Comparison of ENCODE assay signal across 16 cellular contexts in genomic region chr11:69295079-69295994, GRCh38. TPM values are rescaled to one million over a fixed set of nuclear protein-coding genes. Genes with fewer than 3 reads are reported as not detected.
A peak's percentile ranks its signal among the peaks of the same experiment; 100 is the strongest.
DNase-seq lines count a peak whose midpoint lies in the region; ATAC-seq and TF ChIP-seq lines count a peak whose summit lies in the region.
"Had no signal": no experiment of that assay in that cellular context is flagged by ENCODE, and none has a peak within 500 bp of the region (broad histone marks: within the 10 kb centered on the region; RNA-seq: fewer than 3 reads in every experiment).

No MANE protein-coding gene starts in this region.

- no peaks in the 10 kb centered on the region for H3K79me2 ChIP-seq in OCI-LY3 (ENCODE audit: low read length)

- CTCF ChIA-PET in activated naive CD4-positive, alpha-beta T cell treated with anti-CD3 and anti-CD28 coated beads for 36 hours (lab: Charles Lee), result interaction anchor here (0.6 kb wide), 2 partner anchors 348 to 376 kb away, joined by 3 read pairs; no protein-coding TSS in a partner anchor

- no peaks in the 10 kb centered on the region for H4K20me1 ChIP-seq in OCI-LY3 (ENCODE audit: insufficient read depth, low read length)

- no peak overlapping the region for H3K4me3 Mint-ChIP-seq in activated naive CD4-positive, alpha-beta T cell treated with anti-CD3 and anti-CD28 coated beads for 36 hours

- H3K9me3 Mint-ChIP-seq in activated naive CD4-positive, alpha-beta T cell treated with anti-CD3 and anti-CD28 coated beads for 36 hours, result no peaks in the 10 kb centered on the region

- H3K4me1 ChIP-seq in OCI-LY3 (ENCODE audit: low read length), result peaks cover 72% of the 10 kb centered on the region
- peaks cover 8 to 44% of the 10 kb centered on the region in 2 donors for H3K4me1 ChIP-seq in esophagus (ENCODE audit: control insufficient read depth in 2 of 2, insufficient read depth in 2 of 2, low read length in 1 of 2)
- H3K4me1 ChIP-seq in subcutaneous abdominal adipose tissue (ENCODE audit: control insufficient read depth in 5 of 5, insufficient read depth in 5 of 5, low read length in 5 of 5), result peaks cover 27 to 77% (median 72%) of the 10 kb centered on the region in 5 donors

- peak overlapping the region; percentile 95 for H3K4me2 ChIP-seq in OCI-LY3 (ENCODE audit: low read length)

- H3K27ac Mint-ChIP-seq in activated naive CD4-positive, alpha-beta T cell treated with anti-CD3 and anti-CD28 coated beads for 36 hours, result no peak overlapping the region

- H3K9ac ChIP-seq in OCI-LY3 (ENCODE audit: low read length), result peak overlapping the region; percentile 68; the same call in 1 of the 2 replicates
- H3K9ac ChIP-seq in subcutaneous abdominal adipose tissue (ENCODE audit: low read length in 5 of 5), result peak overlapping the region in 3 of 5 donors; percentile 25 to 67 (median 56)

- H3K36me3 ChIP-seq in OCI-LY3 (replicated peaks; ENCODE audit: low read depth, low read length), result peaks cover 8% of the 10 kb centered on the region
- H3K36me3 ChIP-seq in esophagus (ENCODE audit: control insufficient read depth in 2 of 2, insufficient read depth in 2 of 2, low read length in 1 of 2), result peaks cover 0 to 3% of the 10 kb centered on the region in 2 donors
- H3K36me3 ChIP-seq in subcutaneous abdominal adipose tissue (ENCODE audit: control insufficient read depth in 5 of 5, insufficient read depth in 5 of 5, low read length in 5 of 5), result no peaks in the 10 kb centered on the region
- H3K36me3 ChIP-seq: ascending aorta, SJCRH30, tibial artery had no signal

- H3K4me3 ChIP-seq in OCI-LY3 (ENCODE audit: low read length), result peak overlapping the region; percentile 80
- H3K4me3 ChIP-seq in esophagus (ENCODE audit: low read depth in 1 of 2, low read length in 2 of 2), result peak overlapping the region; percentile 32 to 36
- peak overlapping the region in 4 of 5 donors; percentile 48 to 55 (median 50) for H3K4me3 ChIP-seq in subcutaneous abdominal adipose tissue (ENCODE audit: low read depth in 1 of 5, low read length in 5 of 5)
- no peak overlapping the region for H3K4me3 ChIP-seq in coronary artery
- H3K4me3 ChIP-seq: ascending aorta, GM12878, SJCRH30, tibial artery had no signal

- H3K36me3 Mint-ChIP-seq in activated naive CD4-positive, alpha-beta T cell treated with anti-CD3 and anti-CD28 coated beads for 36 hours (ENCODE audit: low read depth), result no peaks in the 10 kb centered on the region

- intact Hi-C loops in activated naive CD4-positive, alpha-beta T cell treated with anti-CD3 and anti-CD28 coated beads for 36 hours (cut with micrococcal nuclease), result loop anchor here (5.0 kb wide), 1 partner anchor 57 kb away; no protein-coding TSS in a partner anchor

- DNase-seq in activated naive CD4-positive, alpha-beta T cell treated with anti-CD3 and anti-CD28 coated beads, Interleukin-2, amount 50 U/mL, for 16 hours, result peak; percentile 2
- no peak for DNase-seq in activated naive CD4-positive, alpha-beta T cell treated with anti-CD3 and anti-CD28 coated beads for 36 hours
- no peak for DNase-seq in coronary artery (ENCODE audit: low spot score)
- DNase-seq: DMS79 treated with DMSO at 0.1 percent for 48 hours, foreskin fibroblast, KG1, NCI-H774, SJCRH30, tibial artery had no signal

- H3K27me3 ChIP-seq in OCI-LY3 (ENCODE audit: low read depth, low read length), result no peaks in the 10 kb centered on the region; the same call in 1 of the 2 replicates
- no peaks in the 10 kb centered on the region for H3K27me3 ChIP-seq in esophagus (ENCODE audit: control insufficient read depth in 1 of 2, insufficient read depth in 2 of 2, low read length in 2 of 2)
- H3K27me3 ChIP-seq in subcutaneous abdominal adipose tissue (ENCODE audit: control insufficient read depth in 5 of 5, insufficient read depth in 4 of 5, low read length in 5 of 5), result no peaks in the 10 kb centered on the region
- H3K27me3 ChIP-seq: ascending aorta, SJCRH30, tibial artery had no signal

- no peaks in the 10 kb centered on the region for H3K27me3 Mint-ChIP-seq in activated naive CD4-positive, alpha-beta T cell treated with anti-CD3 and anti-CD28 coated beads for 36 hours (ENCODE audit: low read depth)

- peak; percentile 33 for TF ChIP-seq CTCF in OCI-LY3 (IDR thresholded peaks at IDR 0.05; ENCODE audit: low read depth, low read length)
- no peak for TF ChIP-seq CTCF in coronary artery (IDR thresholded peaks at IDR 0.05)

- ATAC-seq in HG02973 (IDR thresholded peaks at IDR 0.05; ENCODE audit: unreplicated experiment) (no peak), HG03095 (IDR thresholded peaks at IDR 0.05; ENCODE audit: unreplicated experiment) (no peak)
- ATAC-seq: GM12878 had no signal

- H3K9me3 ChIP-seq in OCI-LY3 (ENCODE audit: insufficient read depth, low read length) (no peaks in the 10 kb centered on the region), esophagus (ENCODE audit: control insufficient read depth in 2 of 2, insufficient read depth in 1 of 2, low read depth in 1 of 2, low read length in 1 of 2) (no peaks in the 10 kb centered on the region), subcutaneous abdominal adipose tissue (ENCODE audit: control insufficient read depth in 5 of 5, low read length in 5 of 5) (peaks cover 0 to 4% (median 0%) of the 10 kb centered on the region in 5 donors)
- H3K9me3 ChIP-seq: ascending aorta, SJCRH30, tibial artery had no signal

- H3K27ac ChIP-seq in OCI-LY3 (ENCODE audit: low read length) (peak overlapping the region; percentile 27; the same call in 1 of the 2 replicates), esophagus (ENCODE audit: low read depth in 2 of 2, low read length in 1 of 2) (peak overlapping the region; percentile 9 to 91), subcutaneous abdominal adipose tissue (ENCODE audit: low read depth, low read length) (no peak overlapping the region), coronary artery (no peak overlapping the region)
- H3K27ac ChIP-seq: SJCRH30 had no signal

- WGBS in esophagus, 2 donors, result 91 to 94% methylated on average over 31 of the region's 31 CpGs

- no peak overlapping the region for H2AFZ ChIP-seq in OCI-LY3 (ENCODE audit: low read depth, low read length)

- H3K4me1 Mint-ChIP-seq in activated naive CD4-positive, alpha-beta T cell treated with anti-CD3 and anti-CD28 coated beads for 36 hours (ENCODE audit: low read depth), result peaks cover 37% of the 10 kb centered on the region

RNA-seq across cellular contexts. Expression of gene MYEOV, which starts 1.4 kb away (rescaled TPM):
- total RNA-seq in activated naive CD4-positive, alpha-beta T cell treated with anti-CD3 and anti-CD28 coated beads for 36 hours, result under 1 TPM in 1 of 2 experiments, not detected in 1; 0.35 TPM
- polyA plus RNA-seq in esophagus, result 10 to 100 TPM; 18.3 to 32.2 TPM
- total RNA-seq: ascending aorta had no signal

Comparison
In these comparisons a context has a peak if more than half of its experiments do, and no peak if none do; other contexts are left out.
1. H3K27ac ChIP-seq: peak in OCI-LY3 (single experiment) and esophagus (2 of 2); none in subcutaneous abdominal adipose tissue (single experiment) and coronary artery (0 of 2).